Comparison of ENCODE assay signal across 8 cellular contexts in the genomic region with DNA sequence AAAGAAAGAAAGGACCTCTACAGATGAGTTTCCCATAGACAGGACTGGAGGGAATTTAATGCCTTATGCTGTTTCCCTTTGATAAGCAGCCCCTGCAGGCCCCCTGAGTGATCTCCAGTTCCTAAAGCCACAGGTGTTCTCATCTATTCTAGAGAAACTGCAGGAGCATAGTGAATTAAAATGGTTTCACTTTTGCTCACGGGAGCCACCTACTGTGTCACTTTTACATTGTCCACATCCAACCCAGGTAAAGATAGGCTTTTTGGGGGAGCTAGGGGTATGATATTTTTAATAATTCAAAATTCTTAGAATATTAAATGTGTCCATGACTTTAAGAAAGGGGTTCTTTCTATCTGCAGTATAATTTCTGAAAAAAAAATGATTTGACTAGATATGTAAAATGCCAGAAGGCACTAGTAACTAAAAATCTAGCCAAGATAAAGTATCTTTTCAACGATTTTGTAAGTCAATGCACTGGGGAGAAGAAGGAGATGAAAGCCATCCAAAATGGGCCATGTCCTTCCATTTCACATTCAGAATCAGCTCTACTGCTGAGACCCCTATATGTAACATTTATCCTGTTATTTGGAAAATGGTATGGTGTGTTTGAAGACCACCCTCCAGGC.
DNase-seq lines count a peak whose midpoint lies in the region; ATAC-seq and TF ChIP-seq lines count a peak whose summit lies in the region.

No MANE protein-coding gene starts in this region.

- POLR2A ChIA-PET in activated B cell treated with CpG ODN at 0.5 μM for 24 hours (lab: Charles Lee) = interaction anchor here (0.7 to 1.9 kb wide), 3 partner anchors 17 to 267 kb away, joined by 3 to 11 read pairs (median 5); a partner anchor contains a TSS

- peaks cover 2% of the 10 kb centered on the region for H3K4me1 Mint-ChIP-seq in activated B cell treated with CpG ODN at 0.5 μM for 24 hours
- no peaks in the 10 kb centered on the region for H3K4me1 Mint-ChIP-seq in type B pancreatic cell (ENCODE audit: unreplicated experiment)

- no peaks in the 10 kb centered on the region for H3K36me3 ChIP-seq in cardiac muscle cell

- no peak overlapping the region for H3K27ac Mint-ChIP-seq in activated B cell treated with CpG ODN at 0.5 μM for 24 hours
- H3K27ac Mint-ChIP-seq in type B pancreatic cell = no peak overlapping the region

- H3K4me3 ChIP-seq in cardiac muscle cell = no peak overlapping the region

- H3K27ac ChIP-seq in cardiac muscle cell = no peak overlapping the region

- H3K9me3 Mint-ChIP-seq in activated B cell treated with CpG ODN at 0.5 μM for 24 hours (no peaks in the 10 kb centered on the region), type B pancreatic cell (no peaks in the 10 kb centered on the region)

- DNase-seq in A172 (ENCODE audit: low spot score) (peak; percentile 49), activated B cell treated with CpG ODN at 0.5 μM for 24 hours (no peak), cardiac muscle cell (ENCODE audit: low read depth in 1 of 2, low spot score in 1 of 2) (peak; percentile 14 to 23), type B pancreatic cell (ENCODE audit: extremely low spot score, unreplicated experiment) (no peak), superior temporal gyrus (ENCODE audit: extremely low spot score) (no peak)

- H3K9me3 ChIP-seq in cardiac muscle cell (ENCODE audit: low read depth) = no peaks in the 10 kb centered on the region

- ATAC-seq in HG03460 (IDR thresholded peaks at IDR 0.05; ENCODE audit: unreplicated experiment) (peak; percentile 65), activated B cell treated with CpG ODN at 0.5 μM for 24 hours (ENCODE audit: low read depth) (peak; percentile 77), GM19023 (IDR thresholded peaks at IDR 0.05; ENCODE audit: unreplicated experiment) (no peak)

- H3K27me3 Mint-ChIP-seq in activated B cell treated with CpG ODN at 0.5 μM for 24 hours (no peaks in the 10 kb centered on the region), type B pancreatic cell (no peaks in the 10 kb centered on the region)

- H3K4me1 ChIP-seq in cardiac muscle cell (ENCODE audit: low read depth) = peaks cover 7% of the 10 kb centered on the region

- intact Hi-C loops in activated B cell treated with CpG ODN at 0.5 μM for 24 hours (cut with micrococcal nuclease) = loop anchor here (1.0 to 5.0 kb wide), 10 partner anchors 132 to 1197 kb away; no protein-coding TSS in a partner anchor

- CTCF ChIA-PET in activated B cell treated with CpG ODN at 0.5 μM for 24 hours (lab: Charles Lee) = interaction anchor here (0.5 to 4.2 kb wide), 20 partner anchors 8 to 573 kb away, joined by 3 to 37 read pairs (median 4); a partner anchor contains a TSS

- no peaks in the 10 kb centered on the region for H3K36me3 Mint-ChIP-seq in activated B cell treated with CpG ODN at 0.5 μM for 24 hours (ENCODE audit: low read depth)
- H3K36me3 Mint-ChIP-seq in type B pancreatic cell = no peaks in the 10 kb centered on the region

- H3K27me3 ChIP-seq in cardiac muscle cell = no peaks in the 10 kb centered on the region

- H3K4me3 Mint-ChIP-seq in activated B cell treated with CpG ODN at 0.5 μM for 24 hours = no peak overlapping the region
- no peak overlapping the region for H3K4me3 Mint-ChIP-seq in type B pancreatic cell

- TF ChIP-seq CTCF in GM12874 (IDR thresholded peaks at IDR 0.05; ENCODE audit: insufficient read depth, low read depth, low read length) (peak; percentile 33; the same call in 1 of the 2 replicates), activated B cell treated with CpG ODN at 0.5 μM for 24 hours (IDR thresholded peaks at IDR 0.05) (no peak), cardiac muscle cell (IDR thresholded peaks at IDR 0.05; ENCODE audit: low read depth, low read length) (peak; percentile 40), type B pancreatic cell (conservative IDR thresholded peaks at IDR 0.05) (peak; percentile 34)

Comparison
In these comparisons a context has a peak if more than half of its experiments do, and no peak if none do; other contexts are left out.
1. DNase-seq: peak in A172 (single experiment) and cardiac muscle cell (2 of 2); none in activated B cell treated with CpG ODN at 0.5 μM for 24 hours (single experiment), type B pancreatic cell (single experiment) and superior temporal gyrus (single experiment).